In the genomic region with DNA sequence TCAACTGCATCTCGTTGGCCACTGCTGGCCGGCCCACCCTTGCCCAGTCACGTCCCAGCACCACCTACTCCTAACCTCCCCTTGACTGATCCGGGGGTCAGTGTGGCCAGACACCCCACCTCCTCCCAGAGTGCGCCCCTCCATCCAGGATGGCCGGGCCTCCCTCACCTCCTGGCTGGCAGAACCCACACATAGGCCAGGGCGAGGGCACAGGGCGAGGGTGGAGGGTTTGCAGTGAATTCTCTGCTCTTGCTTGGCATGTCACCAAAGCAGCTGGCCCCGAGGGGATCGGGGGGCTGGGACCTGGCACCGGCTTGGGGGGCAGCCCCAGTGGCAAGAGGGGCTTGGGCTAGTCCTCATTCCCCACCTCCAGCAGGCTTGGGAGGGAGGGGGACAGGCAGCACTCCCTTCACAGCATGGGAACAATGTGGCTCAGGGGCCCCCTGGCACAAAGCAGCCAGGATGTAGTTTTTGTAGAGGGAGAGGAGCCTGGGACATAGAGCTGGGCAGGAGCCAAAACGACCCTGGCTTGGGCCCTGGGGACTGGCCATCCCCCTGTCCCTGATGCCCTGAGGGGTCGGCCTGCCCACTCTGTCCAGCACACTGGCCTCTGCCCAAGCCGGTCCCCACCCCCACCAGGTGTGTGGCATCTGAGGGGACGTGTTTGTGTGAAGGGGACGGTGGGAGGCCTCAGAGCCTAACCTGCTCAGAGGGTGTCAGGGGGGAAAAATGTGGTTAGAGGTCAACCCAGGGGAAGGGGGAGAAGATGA, we compare ENCODE assay signal across 23 cellular contexts.
"Had no signal": no experiment of that assay in that cellular context is flagged by ENCODE, and none has a peak within 500 bp of the region (broad histone marks: within the 10 kb centered on the region; RNA-seq: fewer than 3 reads in every experiment).

No MANE protein-coding gene starts in this region.

- DNase-seq: activated CD4-positive, alpha-beta T cell treated with anti-CD3 and anti-CD28 coated beads for 48 hours; activated CD4-positive, alpha-beta T cell treated with anti-CD3 and anti-CD28 coated beads, Interleukin-2, amount 50 U/mL, for 4 hours; activated CD4-positive, CD25-positive, alpha-beta regulatory T cell treated with anti-CD3 and anti-CD28 coated beads, Interleukin-2, amount 50 U/mL, for 72 hours; activated CD8-positive, alpha-beta T cell treated with anti-CD3 and anti-CD28 coated beads, Interleukin-2, amount 10 ng/mL, durations not matched to agents 7 days and 5 days; activated effector memory CD4-positive, alpha-beta T cell treated with anti-CD3 and anti-CD28 coated beads, Interleukin-2, amount 50 U/mL, for 16 hours; activated naive CD4-positive, alpha-beta T cell treated with Interleukin-2 at 50 U/mL for 16 hours; activated T-cell treated with anti-CD3 and anti-CD28 coated beads, Interleukin-2, amount 50 U/mL, for 4 hours; brain microvascular endothelial cell; Kasumi-1; NCI-H1105 treated with DMSO at 0.1 percent for 48 hours; NCI-H1436 treated with DMSO at 0.1 percent for 48 hours; NCI-H187; NCI-H2081; NCI-H510A treated with DMSO at 0.1 percent for 48 hours; NCI-H69; NK-92 treated with Interleukin-12 subunit alpha and Interleukin-12 subunit beta, amount 100 ng/mL, for 24 hours; PC-3; SHP77; T-helper 17 cell; T-helper 9 cell had no signal

- H3K36me3 ChIP-seq: SJSA1 had no signal

- H3K27me3 ChIP-seq: brain microvascular endothelial cell, cardiac muscle cell, SJSA1 had no signal

- H3K27ac ChIP-seq: brain microvascular endothelial cell, cardiac muscle cell, SJSA1 had no signal

- ATAC-seq: activated CD8-positive, alpha-beta T cell treated with anti-CD3 and anti-CD28 coated beads, Interleukin-2, amount 10 ng/mL, durations not matched to agents 7 days and 5 days; activated T-cell treated with anti-CD3 and anti-CD28 coated beads, Interleukin-2, amount 50 U/mL, for 4 hours; PC-3; T-helper 17 cell; WTC11 had no signal

- H3K4me1 ChIP-seq: SJSA1 had no signal

- H3K4me3 ChIP-seq: cardiac muscle cell, SJSA1 had no signal

- H3K9me3 ChIP-seq: SJSA1 had no signal
